8 cellular contexts compared by ENCODE assay signal in the genomic region with DNA sequence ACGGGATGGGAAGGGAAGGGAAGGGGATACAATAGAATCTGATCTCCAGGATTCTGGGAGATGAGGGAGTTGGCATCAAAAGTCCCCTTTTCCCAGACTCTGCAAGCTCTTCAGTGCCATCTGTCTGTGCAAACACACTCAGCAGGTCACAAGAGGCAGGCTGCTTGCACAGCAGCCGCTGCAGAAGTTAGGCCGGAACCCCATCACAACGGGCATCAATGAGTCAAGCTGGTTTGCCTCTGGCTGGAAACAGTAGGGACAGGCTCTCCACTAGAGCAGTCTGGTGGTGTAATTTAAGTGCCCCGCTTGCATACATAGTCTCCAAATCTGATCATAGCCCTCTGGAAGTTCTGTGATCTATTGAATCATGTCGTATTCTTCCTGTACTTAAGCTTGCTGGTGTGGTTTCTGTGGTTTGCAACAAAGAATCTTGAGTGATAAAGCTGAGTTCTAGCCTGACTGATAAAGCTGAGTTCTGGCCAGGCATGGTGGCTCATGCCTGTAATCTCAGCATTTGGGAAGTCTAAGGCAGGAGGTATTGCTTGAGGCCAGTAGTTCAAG. TPM values are rescaled to one million over a fixed set of nuclear protein-coding genes. Genes with fewer than 3 reads are reported as not detected.
DNase-seq lines count a peak whose midpoint lies in the region; ATAC-seq, FAIRE-seq and TF ChIP-seq lines count a peak whose summit lies in the region.

No MANE protein-coding gene starts in this region.

- no peaks in the 10 kb centered on the region for H3K79me2 ChIP-seq in PC-9 (ENCODE audit: low read depth)
- H3K79me2 ChIP-seq in hepatocyte, result no peaks in the 10 kb centered on the region

- TF ChIP-seq CTCF in A549 (IDR thresholded peaks at IDR 0.05), result peak; percentile 22; the same call in 1 of the 3 replicates
- no peak; the same call in 1 of the 2 replicates for TF ChIP-seq CTCF in PC-9 (conservative IDR thresholded peaks at IDR 0.05)
- peak; percentile 33 for TF ChIP-seq CTCF in hepatocyte (IDR thresholded peaks at IDR 0.05; ENCODE audit: poor library complexity)

- H3K4me3 ChIP-seq in A549 (no peak overlapping the region), PC-9 (no peak overlapping the region), hepatocyte (no peak overlapping the region)

- no peak overlapping the region for H3K27ac ChIP-seq in A549
- H3K27ac ChIP-seq in PC-9, result no peak overlapping the region
- H3K27ac ChIP-seq in hepatocyte, result no peak overlapping the region

- H3K9me2 ChIP-seq in PC-9 (ENCODE audit: insufficient read depth) (no peaks in the 10 kb centered on the region), hepatocyte (replicated peaks; ENCODE audit: insufficient read depth) (no peaks in the 10 kb centered on the region)

- 40% methylated on average over 6 of the region's 6 CpGs for WGBS in A549 (ENCODE audit: missing lambda C conversion rate)
- WGBS in hepatocyte (ENCODE audit: low lambda C conversion rate, missing lambda C conversion rate), result 60% methylated on average over 5 of the region's 6 CpGs

- DNase-seq in A549 (ENCODE audit: low read depth in 1 of 2, low spot score in 1 of 2) (peak in 1 of 2 experiments; percentile 68), H4 (ENCODE audit: low spot score) (peak; percentile 94), PC-9 (peak; percentile 53 to 71), hepatocyte (ENCODE audit: low spot score) (peak; percentile 34)
- DNase-seq in activated T-cell treated with anti-CD3 and anti-CD28 coated beads, Interleukin-2, amount 50 U/mL, for 1 hour, result peak; percentile 74
- peak; percentile 43 to 65 for DNase-seq in stimulated activated CD8-positive, alpha-beta memory T cell treated with anti-CD3 and anti-CD28 coated beads, Interleukin-4, amount 100 ng/mL, for 1 hour (ENCODE audit: low read depth in 2 of 2, low spot score in 1 of 2)

- no peak for FAIRE-seq in A549 (lab: Jason Lieb, UNC)

- intact Hi-C loops in PC-9 (cut with micrococcal nuclease; ENCODE audit: unreplicated experiment), result no loop called here

- H3K9me3 ChIP-seq in A549 (0 out of 3 replicates have a peak, but pooled peaks cover 2% of the 10 kb centered on the region), PC-9 (ENCODE audit: insufficient read depth, low read depth) (no peaks in the 10 kb centered on the region), hepatocyte (ENCODE audit: low read depth) (no peaks in the 10 kb centered on the region)

- CTCF ChIA-PET in A549 (lab: Yijun Ruan, JAX), result interaction anchor here (0.7 to 9.0 kb wide), 9 partner anchors 10 to 616 kb away, joined by 3 to 83 read pairs (median 3); no protein-coding TSS in a partner anchor
- CTCF ChIA-PET in PC-9 (lab: Charles Lee), result interaction anchor here (0.6 to 1.2 kb wide), 6 partner anchors 8 to 1911 kb away, joined by 3 to 10 read pairs (median 5); no protein-coding TSS in a partner anchor

- H4K20me1 ChIP-seq in PC-9 (ENCODE audit: insufficient read depth) (no peaks in the 10 kb centered on the region), hepatocyte (ENCODE audit: insufficient read depth, poor library complexity, severe bottlenecking) (no peaks in the 10 kb centered on the region)

- H3F3A ChIP-seq in PC-9 (ENCODE audit: insufficient read depth, low read depth), result peaks cover 5% of the 10 kb centered on the region; the same call in 1 of the 2 replicates

- H3K36me3 ChIP-seq in PC-9 (ENCODE audit: low read depth), result no peaks in the 10 kb centered on the region
- H3K36me3 ChIP-seq in hepatocyte (replicated peaks; ENCODE audit: insufficient read depth, low read depth), result no peaks in the 10 kb centered on the region

- BruUV-seq in PC-9 (replicated peaks; lab: Mats Ljungman, UMichigan), result no TSS peak

- POLR2A ChIA-PET in A549 (lab: Yijun Ruan, JAX) (interaction anchor here (0.7 kb wide), 1 partner anchor 34 kb away, joined by 3 read pairs; no protein-coding TSS in a partner anchor), PC-9 (lab: Charles Lee; ENCODE audit: unreplicated experiment) (no interaction called here)

- TF ChIP-seq POLR2A in A549 (IDR thresholded peaks at IDR 0.05; ENCODE audit: low read length), result no peak

- TF ChIP-seq RAD21 in A549 (conservative IDR thresholded peaks at IDR 0.05 in 1 of 2, IDR thresholded peaks at IDR 0.05 in 1 of 2), result peak in 1 of 2 experiments; percentile 25; a peak in 1 of 5 replicates

- H3K27me3 ChIP-seq in PC-9 (ENCODE audit: insufficient read depth, low read depth), result peaks cover 34% of the 10 kb centered on the region
- H3K27me3 ChIP-seq in hepatocyte, result no peaks in the 10 kb centered on the region

- TF ChIP-seq EP300 in A549 (IDR thresholded peaks at IDR 0.05), result no peak

- no peak overlapping the region for H3K4me2 ChIP-seq in A549
- H3K4me2 ChIP-seq in PC-9, result no peak overlapping the region
- H3K4me2 ChIP-seq in hepatocyte, result no peak overlapping the region

- ATAC-seq in A549 (peak; percentile 86 to 89; a peak in 5 of 6 replicates), HG02571 (IDR thresholded peaks at IDR 0.05; ENCODE audit: unreplicated experiment) (no peak), HG03045 (IDR thresholded peaks at IDR 0.05; ENCODE audit: unreplicated experiment) (no peak)

- H2AFZ ChIP-seq in PC-9 (no peak overlapping the region), hepatocyte (no peak overlapping the region)

- H3K4me1 ChIP-seq in A549 (peaks cover 2% of the 10 kb centered on the region), PC-9 (replicated peaks; ENCODE audit: insufficient read depth) (0 out of 2 replicates have a peak, but pooled peaks cover 4% of the 10 kb centered on the region), hepatocyte (ENCODE audit: insufficient read depth) (no peaks in the 10 kb centered on the region)

TF ChIP-seq in A549, 52 proteins besides CTCF, POLR2A, EP300 and RAD21:
- TF ChIP-seq NFE2L2 (conservative IDR thresholded peaks at IDR 0.05; ENCODE audit: low read length) (no peak), FOSL2 (IDR thresholded peaks at IDR 0.05) (no peak), FOSL2 (CRISPR knock-in tag; IDR thresholded peaks at IDR 0.05) (no peak), CHD2 (IDR thresholded peaks at IDR 0.05; ENCODE audit: low read length, partially characterized antibody) (no peak), HOXB5 (CRISPR knock-in tag; IDR thresholded peaks at IDR 0.05) (no peak), BHLHE40 (IDR thresholded peaks at IDR 0.05; ENCODE audit: low read depth, low read length) (no peak), JUN (IDR thresholded peaks at IDR 0.05) (no peak), RCOR1 (IDR thresholded peaks at IDR 0.05; ENCODE audit: low read depth, low read length) (no peak), MYC (IDR thresholded peaks at IDR 0.05; ENCODE audit: borderline replicate concordance, low read length) (no peak), SMC3 (IDR thresholded peaks at IDR 0.05) (no peak), TP53 (CRISPR knock-in tag; IDR thresholded peaks at IDR 0.05) (no peak), ZSCAN20 (CRISPR knock-in tag; IDR thresholded peaks at IDR 0.05) (no peak), FOSB (CRISPR knock-in tag; IDR thresholded peaks at IDR 0.05) (no peak)
- TF ChIP-seq, protein P1, sequence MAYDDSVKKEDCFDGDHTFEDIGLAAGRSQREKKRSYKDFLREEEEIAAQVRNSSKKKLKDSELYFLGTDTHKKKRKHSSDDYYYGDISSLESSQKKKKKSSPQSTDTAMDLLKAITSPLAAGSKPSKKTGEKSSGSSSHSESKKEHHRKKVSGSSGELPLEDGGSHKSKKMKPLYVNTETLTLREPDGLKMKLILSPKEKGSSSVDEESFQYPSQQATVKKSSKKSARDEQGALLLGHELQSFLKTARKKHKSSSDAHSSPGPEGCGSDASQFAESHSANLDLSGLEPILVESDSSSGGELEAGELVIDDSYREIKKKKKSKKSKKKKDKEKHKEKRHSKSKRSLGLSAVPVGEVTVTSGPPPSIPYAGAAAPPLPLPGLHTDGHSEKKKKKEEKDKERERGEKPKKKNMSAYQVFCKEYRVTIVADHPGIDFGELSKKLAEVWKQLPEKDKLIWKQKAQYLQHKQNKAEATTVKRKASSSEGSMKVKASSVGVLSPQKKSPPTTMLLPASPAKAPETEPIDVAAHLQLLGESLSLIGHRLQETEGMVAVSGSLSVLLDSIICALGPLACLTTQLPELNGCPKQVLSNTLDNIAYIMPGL (CRISPR knock-in tag; IDR thresholded peaks at IDR 0.05; ENCODE audit: borderline replicate concordance), result no peak
- TF ChIP-seq, protein P2, sequence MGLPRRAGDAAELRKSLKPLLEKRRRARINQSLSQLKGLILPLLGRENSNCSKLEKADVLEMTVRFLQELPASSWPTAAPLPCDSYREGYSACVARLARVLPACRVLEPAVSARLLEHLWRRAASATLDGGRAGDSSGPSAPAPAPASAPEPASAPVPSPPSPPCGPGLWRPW (IDR thresholded peaks at IDR 0.05), result no peak
TF ChIP-seq in A549: peak in this region for 0.

RNA-seq across cellular contexts. Expression of a gene that starts 33.7 kb away (rescaled TPM):
- polyA plus RNA-seq in A549 (2011; rRNA removed) (1.6 and 2.0 TPM in 2 replicates), A549 (2017; fragmentation: RNase III; extraction: RNeasy Plus Mini Kit Qiagen cat#74134 plus additional on column Dnase treatment) (2.3 to 3.0 TPM (median 2.4 TPM) in 3 replicates), hepatocyte (5.6 and 9.7 TPM in 2 replicates)
- polyA plus RNA-seq in A549 (2012; cell fraction: cytosol; rRNA removed), result 2.5 and 2.6 TPM in 2 replicates
- polyA plus RNA-seq in A549 (2012; cell fraction: nucleus; rRNA removed), result 4.7 and 6.6 TPM in 2 replicates
- 3.0 and 4.9 TPM in 2 replicates for polyA minus RNA-seq in A549 (2011; rRNA and poly(A)+ RNA removed)
- 3.6 and 5.0 TPM in 2 replicates for total RNA-seq in H4 (2014; rRNA removed; shearing (Covaris generic))
- total RNA-seq in PC-9 (2021) (5.1 and 7.2 TPM in 2 replicates), hepatocyte (7.2 and 11.5 TPM in 2 replicates)

Comparison
In these comparisons a context has a peak if more than half of its experiments do, and no peak if none do; other contexts are left out.
1. ATAC-seq: peak in A549 (2 of 2); none in HG02571 (single experiment) and HG03045 (single experiment).